In the genomic region with DNA sequence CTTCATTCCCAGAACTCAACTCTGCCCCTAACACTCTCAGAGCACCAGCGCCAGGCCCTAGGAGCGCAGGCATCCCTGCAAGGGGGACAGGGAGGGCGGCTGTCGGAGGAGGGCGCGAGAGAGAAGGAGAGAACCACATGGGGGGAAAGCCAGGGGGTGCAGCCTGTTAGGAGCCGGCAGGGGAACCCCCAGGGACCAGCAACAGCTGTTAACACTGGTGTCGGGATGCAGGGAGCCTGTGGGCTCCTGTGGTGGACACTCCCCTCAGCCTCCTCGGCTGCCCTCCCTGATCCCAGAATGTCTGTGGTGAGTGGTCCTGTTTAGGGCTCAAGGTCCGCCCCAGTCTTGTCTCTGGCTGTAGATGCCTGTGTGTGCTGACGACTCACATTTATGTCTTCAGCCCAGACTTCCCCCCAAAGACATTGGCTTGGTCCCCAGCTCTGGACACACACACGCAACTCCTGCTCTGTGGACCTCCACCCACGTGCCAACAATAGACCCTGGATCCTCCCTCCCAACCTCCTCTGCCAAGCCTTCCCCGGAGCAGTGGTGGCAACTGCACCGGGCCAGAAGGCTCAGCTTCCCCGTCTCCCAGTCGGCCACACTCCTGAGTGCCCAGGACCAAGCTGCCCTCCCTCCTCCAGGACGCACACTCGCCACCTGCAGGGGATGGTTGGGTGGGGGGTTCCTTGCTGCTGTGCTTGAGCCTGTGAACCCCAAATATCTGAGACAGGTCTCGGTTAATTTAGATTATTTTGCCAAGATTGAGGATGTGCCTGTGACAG, we compare ENCODE assay signal across 9 cellular contexts. TPM values are rescaled to one million over a fixed set of nuclear protein-coding genes. Genes with fewer than 3 reads are reported as not detected.
DNase-seq lines count a peak whose midpoint lies in the region; ATAC-seq and TF ChIP-seq lines count a peak whose summit lies in the region.
"Had no signal": no experiment of that assay in that cellular context is flagged by ENCODE, and none has a peak within 500 bp of the region (broad histone marks: within the 10 kb centered on the region; RNA-seq: fewer than 3 reads in every experiment).

No MANE protein-coding gene starts in this region.

- no peaks in the 10 kb centered on the region for H3K9me3 Mint-ChIP-seq in HFFc6

- H3K27me3 Mint-ChIP-seq in HFFc6 (ENCODE audit: insufficient read depth) = peaks cover 5% of the 10 kb centered on the region

- H3K9me3 ChIP-seq in BLaER1 = no peaks in the 10 kb centered on the region
- H3K9me3 ChIP-seq in lower lobe of right lung = no peaks in the 10 kb centered on the region
- no peaks in the 10 kb centered on the region for H3K9me3 ChIP-seq in uterus
- H3K9me3 ChIP-seq: pancreas had no signal

- H3K4me3 ChIP-seq in BLaER1 = no peak overlapping the region
- no peak overlapping the region for H3K4me3 ChIP-seq in cardiac fibroblast (replicated peaks in 1 of 2; ENCODE audit: low read depth in 2 of 2, low read length in 2 of 2)
- no peak overlapping the region for H3K4me3 ChIP-seq in lower lobe of right lung
- H3K4me3 ChIP-seq in uterus = no peak overlapping the region
- H3K4me3 ChIP-seq: pancreas had no signal

- TF ChIP-seq CTCF in HFFc6 (IDR thresholded peaks at IDR 0.05) (peak; percentile 16; the same call in 1 of the 2 replicates), cardiac fibroblast (IDR thresholded peaks at IDR 0.05; ENCODE audit: low read depth, low read length) (peak; percentile 1), lower lobe of right lung (IDR thresholded peaks at IDR 0.05) (peak; percentile 9), uterus (IDR thresholded peaks at IDR 0.05) (peak in 1 of 4 experiments; percentile 4)

- H3K4me1 Mint-ChIP-seq in HFFc6 (ENCODE audit: low read depth) = no peaks in the 10 kb centered on the region

- H3K27ac ChIP-seq in BLaER1 (0 out of 2 replicates have a peak overlapping the region, but pooled peaks have one; percentile 22), lower lobe of right lung (no peak overlapping the region), uterus (no peak overlapping the region)
- H3K27ac ChIP-seq: pancreas had no signal

- no peak for ATAC-seq in lower lobe of right lung

- H3K4me2 ChIP-seq in BLaER1 = peak overlapping the region; percentile 60

- H3K4me1 ChIP-seq in BLaER1 (peaks cover 67% of the 10 kb centered on the region), lower lobe of right lung (peaks cover 18% of the 10 kb centered on the region), uterus (no peaks in the 10 kb centered on the region)

- H3K27me3 ChIP-seq in BLaER1 (no peaks in the 10 kb centered on the region), lower lobe of right lung (ENCODE audit: low read depth) (peaks cover 26% of the 10 kb centered on the region), uterus (peaks cover 0 to 5% of the 10 kb centered on the region in 2 donors)
- H3K27me3 ChIP-seq: pancreas had no signal

- H3K36me3 ChIP-seq in BLaER1 (peaks cover 10% of the 10 kb centered on the region; the same call in 1 of the 2 replicates), lower lobe of right lung (no peaks in the 10 kb centered on the region), uterus (no peaks in the 10 kb centered on the region)

- no peaks in the 10 kb centered on the region for H4K20me1 ChIP-seq in BLaER1

- H3K9ac ChIP-seq in BLaER1 = no peak overlapping the region

- intact Hi-C loops in lower lobe of right lung (cut with DNase I) (loop anchor here (10.0 kb wide), 1 partner anchor 55 kb away; no protein-coding TSS in a partner anchor), uterus (cut with DNase I; ENCODE audit: low total_unique reads) (no loop called here)

- no peak for TF ChIP-seq POLR2A in uterus (IDR thresholded peaks at IDR 0.05)

- H3K27ac Mint-ChIP-seq in HFFc6 = no peak overlapping the region

- H3K4me3 Mint-ChIP-seq in HFFc6 = no peak overlapping the region

- DNase-seq in HFFc6 (no peak), cardiac fibroblast (ENCODE audit: low read depth in 2 of 2) (peak in 1 of 2 donors; percentile 46), lower lobe of right lung (peak; percentile 46), NCI-H2196 (lab: John Stamatoyannopoulos, UW; ENCODE audit: unreplicated experiment) (no peak), uterus (no peak), NCI-H1092 treated with DMSO at 0.1 percent for 48 hours (lab: John Stamatoyannopoulos, UW) (no peak)
- no peak for DNase-seq in stimulated activated CD4-positive, alpha-beta T cell treated with anti-CD3 and anti-CD28 coated beads, Interleukin-4, amount 100 ng/mL, for 4 hours

- no peaks in the 10 kb centered on the region for H3K36me3 Mint-ChIP-seq in HFFc6 (ENCODE audit: low read depth)

RNA-seq across cellular contexts. Expression of gene IFITM5, which starts 0.8 kb away (rescaled TPM):
- total RNA-seq in HFFc6 (2021; fragmentation: NEBNext Ultra II Directional; extraction: Animal tissue kit (Norgen Biotek cat#: 25700)) = not detected
- total RNA-seq in lower lobe of right lung (not detected), uterus (not detected)
- total RNA-seq: pancreas had no signal

RNA-seq across cellular contexts. Expression of gene IFITM2, which starts 7.5 kb away (rescaled TPM):
- 100 to 1,000 TPM; 257 to 325 (median 291) TPM for total RNA-seq in HFFc6 (2021; fragmentation: NEBNext Ultra II Directional; extraction: Animal tissue kit (Norgen Biotek cat#: 25700))
- total RNA-seq in lower lobe of right lung (607 TPM), uterus (100 to 1,000 TPM in 3 of 4 donors, 10 to 100 TPM in 1; 27.8 to 926 (median 269) TPM)

RNA-seq across cellular contexts. Expression of gene PGGHG, which starts 11.2 kb away (rescaled TPM):
- total RNA-seq in HFFc6 (2021; fragmentation: NEBNext Ultra II Directional; extraction: Animal tissue kit (Norgen Biotek cat#: 25700)) = 10 to 100 TPM in 4 of 6 experiments, 1 to 10 TPM in 2; 9.7 to 12.2 (median 11.4) TPM
- 163 TPM for total RNA-seq in lower lobe of right lung
- total RNA-seq in uterus = 10 to 100 TPM in 3 of 4 donors, 1 to 10 TPM in 1; 7.9 to 29.1 (median 14.2) TPM

RNA-seq across cellular contexts. Expression of gene IFITM1, which starts 13.7 kb away (rescaled TPM):
- total RNA-seq in HFFc6 (2021; fragmentation: NEBNext Ultra II Directional; extraction: Animal tissue kit (Norgen Biotek cat#: 25700)) = 10 to 100 TPM; 23.5 to 36.1 (median 30.0) TPM
- total RNA-seq in lower lobe of right lung (128 TPM), uterus (100 to 1,000 TPM in 2 of 4 donors, 10 to 100 TPM in 2; 13.4 to 672 (median 239) TPM)

RNA-seq across cellular contexts. Expression of gene IFITM3, which starts 20.5 kb away (rescaled TPM):
- 100 to 1,000 TPM; 399 to 531 (median 452) TPM for total RNA-seq in HFFc6 (2021; fragmentation: NEBNext Ultra II Directional; extraction: Animal tissue kit (Norgen Biotek cat#: 25700))
- 767 TPM for total RNA-seq in lower lobe of right lung
- 1,000 to 10,000 TPM in 1 of 4 donors, 100 to 1,000 TPM in 2, 10 to 100 TPM in 1; 22.2 to 1,343 (median 242) TPM for total RNA-seq in uterus
